In genomic region chr10:75681334-75681733, GRCh38 we compare ENCODE assay signal across 24 cellular contexts.
DNase-seq lines count a peak whose midpoint lies in the region; ATAC-seq, FAIRE-seq and TF ChIP-seq lines count a peak whose summit lies in the region.
"Had no signal": no experiment of that assay in that cellular context is flagged by ENCODE, and none has a peak within 500 bp of the region (broad histone marks: within the 10 kb centered on the region; RNA-seq: fewer than 3 reads in every experiment).

No MANE protein-coding gene starts in this region.

- no peaks in the 10 kb centered on the region for H4K20me1 ChIP-seq in H1 (replicated peaks in 1 of 2; ENCODE audit: control insufficient read depth in 1 of 2, insufficient read depth in 2 of 2, low read length in 2 of 2)
- no peaks in the 10 kb centered on the region for H4K20me1 ChIP-seq in HepG2 (ENCODE audit: insufficient read depth, low read length)
- H4K20me1 ChIP-seq: BLaER1 treated with 17β-estradiol and CSF1 and Interleukin-3, amounts not matched to agents 10 nM and 100 nM had no signal

- H4K8ac ChIP-seq in H1 (ENCODE audit: extremely low read depth, insufficient read depth, low read length), result no peak overlapping the region; the same call in 1 of the 2 replicates

- no peaks in the 10 kb centered on the region for H3K9me3 ChIP-seq in H1 (ENCODE audit: insufficient read depth in 2 of 2, low read depth in 1 of 2, low read length in 1 of 2)
- no peaks in the 10 kb centered on the region for H3K9me3 ChIP-seq in HepG2 (ENCODE audit: low read length)
- no peaks in the 10 kb centered on the region for H3K9me3 ChIP-seq in right lobe of liver
- H3K9me3 ChIP-seq: Caco-2 had no signal

- no peak for TF ChIP-seq EP300 in H1 (IDR thresholded peaks at IDR 0.05; ENCODE audit: borderline replicate concordance in 1 of 2, low read depth in 2 of 2, low read length in 2 of 2)
- TF ChIP-seq EP300 in HepG2 (IDR thresholded peaks at IDR 0.05; ENCODE audit: low read depth in 2 of 2, low read length in 2 of 2), result no peak
- no peak for TF ChIP-seq EP300 in HepG2 (CRISPR knock-in tag; IDR thresholded peaks at IDR 0.05; ENCODE audit: borderline replicate concordance)

- intact Hi-C loops in HepG2 (cut with micrococcal nuclease; ENCODE audit: unreplicated experiment), result no loop called here
- intact Hi-C loops in right lobe of liver (cut with DNase I), result no loop called here

- no peak for ATAC-seq in HepG2
- peak; percentile 77 to 99 (median 96) for ATAC-seq in right lobe of liver
- peak; percentile 11 for ATAC-seq in stimulated activated effector memory CD8-positive, alpha-beta T cell treated with anti-CD3 and anti-CD28 coated beads, Interleukin-12 subunit alpha, Interleukin-12 subunit beta, amount 100 ng/mL, for 72 hours
- ATAC-seq: CD8-positive, alpha-beta T cell had no signal

- peaks cover 1% of the 10 kb centered on the region; the same call in 1 of the 2 replicates for H3K23me2 ChIP-seq in H1 (ENCODE audit: low read depth, low read length)

- no peak overlapping the region for H3K56ac ChIP-seq in H1 (replicated peaks; ENCODE audit: insufficient read length, low read depth, low read length)

- H2BK15ac ChIP-seq in H1 (ENCODE audit: low read length), result no peak overlapping the region

- no peak overlapping the region for H4K5ac ChIP-seq in H1 (ENCODE audit: insufficient read length, low read depth, low read length)

- no peak overlapping the region for H2BK12ac ChIP-seq in H1 (ENCODE audit: low read depth, low read length)

- no peak overlapping the region for H3K27ac Mint-ChIP-seq in stimulated activated effector memory CD8-positive, alpha-beta T cell treated with anti-CD3 and anti-CD28 coated beads, Interleukin-12 subunit alpha, Interleukin-12 subunit beta, amount 100 ng/mL, for 72 hours
- H3K27ac Mint-ChIP-seq: B cell; CD4-positive, alpha-beta T cell; CD8-positive, alpha-beta T cell had no signal

- no peak overlapping the region for H3K18ac ChIP-seq in H1 (ENCODE audit: extremely low read depth, low read length)

- H2AFZ ChIP-seq in H1 (ENCODE audit: low read length) (peak overlapping the region; percentile 51), HepG2 (ENCODE audit: low read length) (no peak overlapping the region)

- TF ChIP-seq RAD21 in H1 (IDR thresholded peaks at IDR 0.05 in 1 of 2, conservative IDR thresholded peaks at IDR 0.05 in 1 of 2; ENCODE audit: low read depth in 2 of 2, low read length in 2 of 2) (no peak), HepG2 (CRISPR knock-in tag; IDR thresholded peaks at IDR 0.05) (no peak)

- no peak for TF ChIP-seq CTCF in H1 (IDR thresholded peaks at IDR 0.05; ENCODE audit: control extremely low read depth in 1 of 3, insufficient read depth in 1 of 3, low read depth in 1 of 3, low read length in 3 of 3)
- TF ChIP-seq CTCF in HepG2 (CRISPR knock-in tag; IDR thresholded peaks at IDR 0.05), result no peak
- TF ChIP-seq CTCF in right lobe of liver (IDR thresholded peaks at IDR 0.05), result no peak

- H3K4me3 Mint-ChIP-seq in stimulated activated effector memory CD8-positive, alpha-beta T cell treated with anti-CD3 and anti-CD28 coated beads, Interleukin-12 subunit alpha, Interleukin-12 subunit beta, amount 100 ng/mL, for 72 hours, result no peak overlapping the region
- H3K4me3 Mint-ChIP-seq: B cell; CD4-positive, alpha-beta T cell; CD8-positive, alpha-beta T cell had no signal

- H3K27ac ChIP-seq in H1 (ENCODE audit: low read depth, low read length) (no peak overlapping the region), HepG2 (ENCODE audit: extremely low read length, insufficient read depth, low read length) (no peak overlapping the region), right lobe of liver (peak overlapping the region in 2 of 3 donors; percentile 12 to 42)
- H3K27ac ChIP-seq: BLaER1 treated with 17β-estradiol and CSF1 and Interleukin-3, amounts not matched to agents 10 nM and 100 nM; C4-2B had no signal

- H3K14ac ChIP-seq in H1 (ENCODE audit: insufficient read length), result no peak overlapping the region

- no peak overlapping the region for H3K23ac ChIP-seq in H1 (ENCODE audit: insufficient read length)

- POLR2A ChIA-PET in H1 (lab: Charles Lee; ENCODE audit: partially characterized antibody), result no interaction called here
- POLR2A ChIA-PET in HepG2 (lab: Yijun Ruan, JAX), result no interaction called here

- no peak overlapping the region for H2BK20ac ChIP-seq in H1 (ENCODE audit: low read length)

- H3K36me3 Mint-ChIP-seq in stimulated activated effector memory CD8-positive, alpha-beta T cell treated with anti-CD3 and anti-CD28 coated beads, Interleukin-12 subunit alpha, Interleukin-12 subunit beta, amount 100 ng/mL, for 72 hours, result no peaks in the 10 kb centered on the region
- H3K36me3 Mint-ChIP-seq: CD8-positive, alpha-beta T cell had no signal

- no peaks in the 10 kb centered on the region for H3K9me3 Mint-ChIP-seq in stimulated activated effector memory CD8-positive, alpha-beta T cell treated with anti-CD3 and anti-CD28 coated beads, Interleukin-12 subunit alpha, Interleukin-12 subunit beta, amount 100 ng/mL, for 72 hours
- H3K9me3 Mint-ChIP-seq: CD4-positive, alpha-beta T cell; CD8-positive, alpha-beta T cell had no signal

- H2AK5ac ChIP-seq in H1 (ENCODE audit: low read depth, low read length), result no peak overlapping the region

- WGBS in H1 (ENCODE audit: extremely low coverage in 1 of 2, insufficient coverage in 1 of 2, insufficient read length in 1 of 2, insufficient replicate concordance in 2 of 2, low coverage in 1 of 2, low lambda C conversion rate in 2 of 2, missing lambda C conversion rate in 1 of 2), 2 experiments, result 84% methylated on average over 7 of the region's 7 CpGs; no CpG with 5 or more reads in 1 of the 2 experiments
- WGBS in HepG2 (ENCODE audit: low lambda C conversion rate), result 99% methylated on average over 7 of the region's 7 CpGs
- 39% methylated on average over 2 of the region's 7 CpGs for WGBS in right lobe of liver (ENCODE audit: insufficient coverage, low coverage, low lambda C conversion rate, missing lambda C conversion rate)

- no peak overlapping the region for H4K91ac ChIP-seq in H1 (replicated peaks; ENCODE audit: insufficient read length, low read length)

- H3K36me3 ChIP-seq in H1 (ENCODE audit: control insufficient read depth in 2 of 4, insufficient read depth in 4 of 4, low read length in 3 of 4) (no peaks in the 10 kb centered on the region), HepG2 (replicated peaks in 1 of 2; ENCODE audit: control insufficient read depth in 1 of 2, insufficient read depth in 2 of 2, low read length in 2 of 2) (no peaks in the 10 kb centered on the region; a peak in 2 of 5 replicates), right lobe of liver (no peaks in the 10 kb centered on the region)
- H3K36me3 ChIP-seq: BLaER1 treated with 17β-estradiol and CSF1 and Interleukin-3, amounts not matched to agents 10 nM and 100 nM had no signal

- H3K4me2 ChIP-seq in H1 (ENCODE audit: insufficient read depth in 1 of 2, low read depth in 2 of 2, low read length in 2 of 2), result no peak overlapping the region
- no peak overlapping the region for H3K4me2 ChIP-seq in HepG2 (ENCODE audit: low read depth, low read length)
- H3K4me2 ChIP-seq: BLaER1 treated with 17β-estradiol and CSF1 and Interleukin-3, amounts not matched to agents 10 nM and 100 nM had no signal

- no peak overlapping the region for H2BK120ac ChIP-seq in H1 (replicated peaks; ENCODE audit: low read depth, low read length)

- H3K4me3 ChIP-seq in H1 (ENCODE audit: extremely low read depth in 1 of 4, insufficient read depth in 2 of 4, low read depth in 3 of 4, low read length in 4 of 4) (no peak overlapping the region), HepG2 (replicated peaks in 1 of 3; ENCODE audit: insufficient read depth in 1 of 3, low read depth in 2 of 3, low read length in 3 of 3) (no peak overlapping the region), right lobe of liver (no peak overlapping the region)
- H3K4me3 ChIP-seq: BLaER1 treated with 17β-estradiol and CSF1 and Interleukin-3, amounts not matched to agents 10 nM and 100 nM had no signal

- no peak for TF ChIP-seq POLR2A in H1 (IDR thresholded peaks at IDR 0.05; ENCODE audit: control extremely low read depth in 1 of 2, low read depth in 2 of 2, low read length in 2 of 2)
- no peak for TF ChIP-seq POLR2A in HepG2 (IDR thresholded peaks at IDR 0.05; ENCODE audit: insufficient read depth in 1 of 2, low read depth in 2 of 2, low read length in 2 of 2)
- TF ChIP-seq POLR2A in right lobe of liver (IDR thresholded peaks at IDR 0.05), result no peak

- no peak overlapping the region for H3K4ac ChIP-seq in H1 (replicated peaks; ENCODE audit: insufficient read length, low read depth, low read length)

- no peak overlapping the region for H2BK5ac ChIP-seq in H1 (ENCODE audit: low read depth, low read length)

- H3K9ac ChIP-seq in H1 (replicated peaks in 1 of 4; ENCODE audit: extremely low read depth in 1 of 4, low read depth in 3 of 4, low read length in 3 of 4) (no peak overlapping the region), HepG2 (ENCODE audit: insufficient read depth, low read depth, low read length) (no peak overlapping the region)
- H3K9ac ChIP-seq: BLaER1 treated with 17β-estradiol and CSF1 and Interleukin-3, amounts not matched to agents 10 nM and 100 nM had no signal

- DNase-seq in H1 (ENCODE audit: low read depth in 1 of 2, low spot score in 2 of 2) (no peak), HepG2 (ENCODE audit: low spot score) (no peak), right lobe of liver (peak; percentile 26 to 91 (median 89)), DMS53 treated with DMSO at 0.1 percent for 48 hours (lab: John Stamatoyannopoulos, UW; ENCODE audit: unreplicated experiment) (no peak), ACHN (no peak), SHP77 (lab: John Stamatoyannopoulos, UW) (no peak)
- DNase-seq in stimulated activated effector memory CD8-positive, alpha-beta T cell treated with anti-CD3 and anti-CD28 coated beads, Interleukin-12 subunit alpha, Interleukin-12 subunit beta, amount 100 ng/mL, for 72 hours (ENCODE audit: low spot score in 2 of 2), result no peak
- no peak for DNase-seq in activated naive CD4-positive, alpha-beta T cell (lab: John Stamatoyannopoulos, UW)
- DNase-seq: 8988T; AML-193; Caco-2; Calu3; CD4-positive, alpha-beta T cell; CD8-positive, alpha-beta T cell; DMS79; DND-41; EL; GDM1 had no signal

- H3K79me2 ChIP-seq in H1 (ENCODE audit: control insufficient read depth in 1 of 2, insufficient read depth in 2 of 2, low read length in 2 of 2), result no peaks in the 10 kb centered on the region
- no peaks in the 10 kb centered on the region for H3K79me2 ChIP-seq in HepG2 (ENCODE audit: insufficient read depth, low read length)

- H3K4me1 ChIP-seq in H1 (replicated peaks in 1 of 4; ENCODE audit: control insufficient read depth in 3 of 4, insufficient read depth in 4 of 4, low read length in 3 of 4) (peaks cover 0 to 4% (median 0%) of the 10 kb centered on the region in 4 experiments; a peak in 1 of 7 replicates), HepG2 (ENCODE audit: insufficient read depth, low read length) (peaks cover 12% of the 10 kb centered on the region), right lobe of liver (peaks cover 0 to 14% (median 7%) of the 10 kb centered on the region in 4 donors)
- H3K4me1 ChIP-seq: BLaER1 treated with 17β-estradiol and CSF1 and Interleukin-3, amounts not matched to agents 10 nM and 100 nM had no signal

- in situ Hi-C loops in HepG2 (cut with HindIII; ENCODE audit: extremely low pct_ligation_motif_present, low pct_unique_long_range_greater_than_20kb), result no loop called here
- in situ Hi-C loops in ACHN (cut with HindIII; ENCODE audit: low pct_ligation_motif_present, low pct_unique_long_range_greater_than_20kb, low sequenced_read_pairs), result no loop called here

- H3K27me3 ChIP-seq in H1 (replicated peaks in 1 of 4; ENCODE audit: control insufficient read depth in 3 of 4, extremely low read depth in 1 of 4, insufficient read depth in 3 of 4, low read length in 3 of 4), result no peaks in the 10 kb centered on the region
- H3K27me3 ChIP-seq in HepG2 (ENCODE audit: control insufficient read depth in 1 of 2, insufficient read depth in 2 of 2, low read length in 2 of 2), result no peaks in the 10 kb centered on the region
- no peaks in the 10 kb centered on the region for H3K27me3 ChIP-seq in right lobe of liver
- H3K27me3 ChIP-seq: BLaER1 treated with 17β-estradiol and CSF1 and Interleukin-3, amounts not matched to agents 10 nM and 100 nM had no signal

- CTCF ChIA-PET in H1 (lab: Charles Lee; ENCODE audit: partially characterized antibody), result interaction anchor here (1.2 kb wide), 1 partner anchor 286 kb away, joined by 3 read pairs; no protein-coding TSS in a partner anchor
- CTCF ChIA-PET in HepG2 (lab: Yijun Ruan, JAX; ENCODE audit: low intra/inter-chr PET ratio, low total read pairs), result no interaction called here

- BruUV-seq in HepG2 (replicated peaks; lab: Mats Ljungman, UMichigan), result no TSS peak

- no peaks in the 10 kb centered on the region for H3K79me1 ChIP-seq in H1 (ENCODE audit: low read depth, low read length)

- no peak for FAIRE-seq in H1 (lab: Jason Lieb, UNC)
- no peak for FAIRE-seq in HepG2 (lab: Jason Lieb, UNC)
- FAIRE-seq: A204.1, D721Med, GM12891 had no signal

- H3K4me1 Mint-ChIP-seq in stimulated activated effector memory CD8-positive, alpha-beta T cell treated with anti-CD3 and anti-CD28 coated beads, Interleukin-12 subunit alpha, Interleukin-12 subunit beta, amount 100 ng/mL, for 72 hours, result no peaks in the 10 kb centered on the region
- H3K4me1 Mint-ChIP-seq: B cell had no signal

Comparison
In these comparisons a context has a peak if more than half of its experiments do, and no peak if none do; other contexts are left out.
1. DNase-seq: peak in right lobe of liver (3 of 3); none in H1 (0 of 2), HepG2 (single experiment), stimulated activated effector memory CD8-positive, alpha-beta T cell treated with anti-CD3 and anti-CD28 coated beads, Interleukin-12 subunit alpha, Interleukin-12 subunit beta, amount 100 ng/mL, for 72 hours (0 of 2), DMS53 treated with DMSO at 0.1 percent for 48 hours (single experiment), activated naive CD4-positive, alpha-beta T cell (0 of 4), ACHN (single experiment) and SHP77 (0 of 2).
2. H3K27ac ChIP-seq: peak in right lobe of liver (2 of 3); none in H1 (single experiment) and HepG2 (single experiment).